In the genomic region with DNA sequence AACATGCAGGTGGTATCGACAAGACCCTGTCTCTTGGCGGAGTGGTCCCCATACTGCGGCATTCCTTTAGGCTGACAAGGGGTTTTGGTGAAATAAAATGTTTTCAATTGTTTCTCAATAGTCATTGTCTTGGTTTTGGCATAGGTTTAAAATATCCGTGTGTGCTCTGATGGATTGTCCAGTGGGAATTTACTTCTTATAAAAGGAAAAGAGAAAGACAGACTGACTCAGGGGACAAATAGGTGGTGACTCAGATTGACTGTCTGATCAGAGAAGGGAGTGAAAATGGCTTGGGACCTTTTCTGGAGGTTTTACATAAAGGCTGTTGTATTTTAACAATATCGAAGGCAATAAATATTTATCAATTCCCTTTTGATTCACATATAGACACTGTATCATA, we compare ENCODE assay signal across 11 cellular contexts.
A peak's percentile ranks its signal among the peaks of the same experiment; 100 is the strongest.
DNase-seq lines count a peak whose midpoint lies in the region; ATAC-seq and TF ChIP-seq lines count a peak whose summit lies in the region.
"Had no signal": no experiment of that assay in that cellular context is flagged by ENCODE, and none has a peak within 500 bp of the region (broad histone marks: within the 10 kb centered on the region; RNA-seq: fewer than 3 reads in every experiment).

No MANE protein-coding gene starts in this region.

- DNase-seq in ACHN, result peak; percentile 47
- peak; percentile 54 for DNase-seq in HS-5 (ENCODE audit: low read depth)
- DNase-seq in brain microvascular endothelial cell, result peak; percentile 78
- DNase-seq in kidney glomerular epithelial cell (lab: John Stamatoyannopoulos, UW), result peak; percentile 69
- no peak for DNase-seq in posterior cingulate gyrus
- DNase-seq in OCI-M1 (lab: John Stamatoyannopoulos, UW), result no peak
- no peak for DNase-seq in GOT3 (lab: John Stamatoyannopoulos, UW)
- DNase-seq: activated CD4-positive, alpha-beta T cell treated with anti-CD3 and anti-CD28 coated beads, Interleukin-2, amount 10 ng/mL, durations not matched to agents 7 days and 5 days had no signal

- H3K27ac ChIP-seq in brain microvascular endothelial cell, result peak overlapping the region; percentile 66
- H3K27ac ChIP-seq: BLaER1 had no signal

- no peaks in the 10 kb centered on the region for H3K27me3 ChIP-seq in brain microvascular endothelial cell (replicated peaks)
- H3K27me3 ChIP-seq: BLaER1 had no signal

- H3K36me3 ChIP-seq in brain microvascular endothelial cell (replicated peaks), result peaks cover 7% of the 10 kb centered on the region
- H3K36me3 ChIP-seq: BLaER1, HAP-1 had no signal

- intact Hi-C loops in posterior cingulate gyrus (cut with DNase I), result no loop called here

- in situ Hi-C loops in ACHN (cut with HindIII; ENCODE audit: low pct_ligation_motif_present, low pct_unique_long_range_greater_than_20kb, low sequenced_read_pairs), result no loop called here
- in situ Hi-C loops in brain microvascular endothelial cell (cut with HindIII; ENCODE audit: low pct_ligation_motif_present, low sequenced_read_pairs), result no loop called here

- no peak for TF ChIP-seq CTCF in brain microvascular endothelial cell (IDR thresholded peaks at IDR 0.05; ENCODE audit: low read depth, low read length, missing control alignments)

- no peak for ATAC-seq in HG03342 (IDR thresholded peaks at IDR 0.05; ENCODE audit: unreplicated experiment)

- no peak overlapping the region for H3K4me3 ChIP-seq in brain microvascular endothelial cell (ENCODE audit: low read depth, low read length)
- H3K4me3 ChIP-seq: BLaER1, HAP-1 had no signal

Comparison
In these comparisons a context has a peak if more than half of its experiments do, and no peak if none do; other contexts are left out.
1. DNase-seq: peak in ACHN (single experiment), HS-5 (single experiment), brain microvascular endothelial cell (single experiment) and kidney glomerular epithelial cell (single experiment); none in posterior cingulate gyrus (0 of 10), OCI-M1 (single experiment) and GOT3 (single experiment).